Comparison of ENCODE assay signal across 14 cellular contexts in genomic region chr17:38588775-38589174, GRCh38. TPM values are rescaled to one million over a fixed set of nuclear protein-coding genes. Genes with fewer than 3 reads are reported as not detected.
"Had no signal": no experiment of that assay in that cellular context is flagged by ENCODE, and none has a peak within 500 bp of the region (broad histone marks: within the 10 kb centered on the region; RNA-seq: fewer than 3 reads in every experiment).

No MANE protein-coding gene starts in this region.

- H3K9me3 Mint-ChIP-seq: activated naive CD8-positive, alpha-beta T cell treated with anti-CD3 and anti-CD28 coated beads, Interleukin-2, amount 50 U/mL, for 24 hours; nephron progenitor cell had no signal

- H3K36me3 ChIP-seq: ascending aorta, gastroesophageal sphincter, lower lobe of right lung, stomach, vagina had no signal

- H3K9me3 ChIP-seq: ascending aorta, gastroesophageal sphincter, lower lobe of right lung, psoas muscle, stomach, vagina had no signal

- DNase-seq: activated CD4-positive, alpha-beta T cell treated with anti-CD3 and anti-CD28 coated beads for 1 hour; activated CD4-positive, alpha-beta T cell treated with anti-CD3 and anti-CD28 coated beads, Interleukin-2, amount 50 U/mL, for 4 hours; activated naive CD4-positive, alpha-beta T cell; activated naive CD8-positive, alpha-beta T cell treated with anti-CD3 and anti-CD28 coated beads, Interleukin-2, amount 50 U/mL, for 24 hours; activated T-cell treated with anti-CD3 and anti-CD28 coated beads for 4 hours; left colon; lower lobe of right lung; nephron progenitor cell; psoas muscle; stomach had no signal

- H3K4me3 ChIP-seq: ascending aorta, gastroesophageal sphincter, lower lobe of right lung, psoas muscle, stomach, vagina had no signal

- H3K27ac Mint-ChIP-seq: activated naive CD8-positive, alpha-beta T cell treated with anti-CD3 and anti-CD28 coated beads, Interleukin-2, amount 50 U/mL, for 24 hours; nephron progenitor cell had no signal

- H3K27me3 ChIP-seq: vagina had no signal

- H3K4me3 Mint-ChIP-seq: activated naive CD8-positive, alpha-beta T cell treated with anti-CD3 and anti-CD28 coated beads, Interleukin-2, amount 50 U/mL, for 24 hours; nephron progenitor cell had no signal

- H3K27ac ChIP-seq: ascending aorta, gastroesophageal sphincter, lower lobe of right lung, psoas muscle, stomach, vagina had no signal

RNA-seq across cellular contexts. Expression of gene SRCIN1, which starts 17.0 kb away (rescaled TPM):
- total RNA-seq: ascending aorta, osteoblast had no signal
